In the genomic region with DNA sequence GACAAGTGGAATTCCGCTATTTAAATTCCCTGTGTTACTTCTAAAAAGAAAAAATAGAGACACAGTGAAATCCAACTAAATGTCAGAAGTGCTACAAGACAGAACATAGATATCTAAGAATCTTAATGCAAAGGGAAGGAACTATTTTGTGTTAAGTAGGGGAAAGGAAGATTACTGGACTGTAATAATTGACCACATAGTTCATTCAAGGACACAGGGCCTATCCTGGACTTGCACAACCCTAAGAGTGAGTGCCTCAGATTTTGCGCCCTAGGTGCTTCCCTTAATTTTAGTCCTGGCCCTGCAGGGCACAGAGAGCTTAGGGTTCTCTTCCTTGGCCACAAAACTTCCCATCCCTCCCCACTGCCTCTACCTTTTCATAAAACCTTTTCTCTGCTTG, we compare ENCODE assay signal across 28 cellular contexts. TPM values are rescaled to one million over a fixed set of nuclear protein-coding genes. Genes with fewer than 3 reads are reported as not detected.
A peak's percentile ranks its signal among the peaks of the same experiment; 100 is the strongest.
DNase-seq lines count a peak whose midpoint lies in the region; ATAC-seq and TF ChIP-seq lines count a peak whose summit lies in the region.
"Had no signal": no experiment of that assay in that cellular context is flagged by ENCODE, and none has a peak within 500 bp of the region (broad histone marks: within the 10 kb centered on the region; RNA-seq: fewer than 3 reads in every experiment).

No MANE protein-coding gene starts in this region.

- no peaks in the 10 kb centered on the region for H3K36me3 Mint-ChIP-seq in T-helper 17 cell (ENCODE audit: low read depth)
- H3K36me3 Mint-ChIP-seq in naive thymus-derived CD8-positive, alpha-beta T cell = no peaks in the 10 kb centered on the region
- H3K36me3 Mint-ChIP-seq: activated naive CD8-positive, alpha-beta T cell; stimulated activated effector memory CD8-positive, alpha-beta T cell treated with anti-CD3 and anti-CD28 coated beads, Interleukin-12 subunit alpha, Interleukin-12 subunit beta, amount 100 ng/mL, for 72 hours had no signal

- H3K27ac ChIP-seq in GM23248 = no peak overlapping the region
- H3K27ac ChIP-seq: body of pancreas, sigmoid colon, SK-N-MC, upper lobe of left lung had no signal

- no peak for ATAC-seq in T-helper 17 cell
- no peak for ATAC-seq in naive thymus-derived CD8-positive, alpha-beta T cell
- ATAC-seq: body of pancreas; left cardiac atrium; stimulated activated effector memory CD8-positive, alpha-beta T cell treated with anti-CD3 and anti-CD28 coated beads, Interleukin-12 subunit alpha, Interleukin-12 subunit beta, amount 100 ng/mL, for 72 hours had no signal

- in situ Hi-C loops in GM23248 (cut with MboI) = no loop called here

- peak overlapping the region; percentile 25 for H3K4me3 Mint-ChIP-seq in T-helper 17 cell
- H3K4me3 Mint-ChIP-seq in naive thymus-derived CD8-positive, alpha-beta T cell = no peak overlapping the region
- H3K4me3 Mint-ChIP-seq: activated naive CD8-positive, alpha-beta T cell; memory B cell; stimulated activated effector memory CD8-positive, alpha-beta T cell treated with anti-CD3 and anti-CD28 coated beads, Interleukin-12 subunit alpha, Interleukin-12 subunit beta, amount 100 ng/mL, for 72 hours had no signal

- no peak overlapping the region for H3K9ac ChIP-seq in GM23248

- H3K4me1 Mint-ChIP-seq in T-helper 17 cell = peaks cover 16% of the 10 kb centered on the region
- H3K4me1 Mint-ChIP-seq in naive thymus-derived CD8-positive, alpha-beta T cell = peaks cover 14 to 31% (median 24%) of the 10 kb centered on the region in 4 donors

- no peak overlapping the region for H2AFZ ChIP-seq in GM23248

- H3K9me3 ChIP-seq in GM23248 (ENCODE audit: low read depth) = no peaks in the 10 kb centered on the region
- H3K9me3 ChIP-seq in T-helper 17 cell (ENCODE audit: control insufficient read depth, low read length, poor library complexity, severe bottlenecking) = no peaks in the 10 kb centered on the region
- H3K9me3 ChIP-seq: body of pancreas, sigmoid colon, upper lobe of left lung had no signal

- no peaks in the 10 kb centered on the region for H4K20me1 ChIP-seq in GM23248 (ENCODE audit: insufficient read depth)

- peak overlapping the region; percentile 57 for H3K27ac Mint-ChIP-seq in T-helper 17 cell
- H3K27ac Mint-ChIP-seq in naive thymus-derived CD8-positive, alpha-beta T cell = peak overlapping the region in 3 of 10 donors; percentile 26 to 53 (median 31)
- H3K27ac Mint-ChIP-seq: memory B cell had no signal

- 84 to 94% methylated on average over 2 of the region's 2 CpGs for WGBS in GM23248 (ENCODE audit: low coverage in 1 of 2, low lambda C conversion rate in 2 of 2, missing lambda C conversion rate in 2 of 2), 2 experiments

- H3K36me3 ChIP-seq in GM23248 (ENCODE audit: low read depth) = no peaks in the 10 kb centered on the region
- H3K36me3 ChIP-seq: sigmoid colon, upper lobe of left lung had no signal

- no peaks in the 10 kb centered on the region for H3K9me2 ChIP-seq in GM23248 (ENCODE audit: insufficient read depth)

- H3F3A ChIP-seq in GM23248 (ENCODE audit: insufficient read depth) = peaks cover 48% of the 10 kb centered on the region

- peak; percentile 35 for DNase-seq in GM23248
- no peak for DNase-seq in T-helper 17 cell
- peak; percentile 53 for DNase-seq in fibroblast of mammary gland (ENCODE audit: low read depth)
- no peak for DNase-seq in DMS 273 (lab: John Stamatoyannopoulos, UW; ENCODE audit: unreplicated experiment)
- DNase-seq in GM19240 (ENCODE audit: insufficient read length, low spot score) = no peak
- DNase-seq in naive thymus-derived CD8-positive, alpha-beta T cell = no peak
- DNase-seq in NCI-H526 treated with DMSO at 0.1 percent for 48 hours (lab: John Stamatoyannopoulos, UW) = no peak
- DNase-seq: activated CD4-positive, alpha-beta T cell treated with anti-CD3 and anti-CD28 coated beads for 4 hours; activated CD8-positive, alpha-beta memory T cell treated with anti-CD3 and anti-CD28 coated beads for 24 hours; activated effector memory CD4-positive, alpha-beta T cell treated with Interleukin-2 at 50 U/mL for 16 hours; body of pancreas; CD4-positive, CD25-positive, alpha-beta regulatory T cell; cerebellar nuclear complex; DMS 273 treated with DMSO at 0.1 percent for 48 hours; left cardiac atrium; MM.1S; NCI-H1417; NCI-H2081 treated with DMSO at 0.1 percent for 48 hours; NCI-H345; NCI-H774; sigmoid colon; stimulated activated CD4-positive, alpha-beta T cell treated with anti-CD3 and anti-CD28 coated beads, Interleukin-4, amount 100 ng/mL, for 24 hours; substantia nigra; upper lobe of left lung had no signal

- H3K4me3 ChIP-seq in GM23248 = no peak overlapping the region
- H3K4me3 ChIP-seq in fibroblast of mammary gland (ENCODE audit: control insufficient read depth, low read depth, low read length) = no peak overlapping the region
- H3K4me3 ChIP-seq: body of pancreas, sigmoid colon, SK-N-MC, upper lobe of left lung had no signal

- peaks cover 49% of the 10 kb centered on the region for H3K4me1 ChIP-seq in GM23248 (ENCODE audit: insufficient read depth)

- POLR2A ChIA-PET in naive thymus-derived CD8-positive, alpha-beta T cell (lab: Charles Lee) = no interaction called here

- H3K4me2 ChIP-seq in GM23248 (ENCODE audit: unreplicated experiment) = no peak overlapping the region

- H3K27me3 ChIP-seq in GM23248 (replicated peaks; ENCODE audit: insufficient read depth) = no peaks in the 10 kb centered on the region
- H3K27me3 ChIP-seq: body of pancreas, sigmoid colon, upper lobe of left lung had no signal

- H3K9me3 Mint-ChIP-seq in naive thymus-derived CD8-positive, alpha-beta T cell = no peaks in the 10 kb centered on the region
- H3K9me3 Mint-ChIP-seq: memory B cell; stimulated activated effector memory CD8-positive, alpha-beta T cell treated with anti-CD3 and anti-CD28 coated beads, Interleukin-12 subunit alpha, Interleukin-12 subunit beta, amount 100 ng/mL, for 72 hours had no signal

- H3K27me3 Mint-ChIP-seq in T-helper 17 cell = no peaks in the 10 kb centered on the region
- no peaks in the 10 kb centered on the region for H3K27me3 Mint-ChIP-seq in naive thymus-derived CD8-positive, alpha-beta T cell
- H3K27me3 Mint-ChIP-seq: activated naive CD8-positive, alpha-beta T cell; CD4-positive, CD25-positive, alpha-beta regulatory T cell; memory B cell had no signal

- TF ChIP-seq CTCF in fibroblast of mammary gland (conservative IDR thresholded peaks at IDR 0.05; ENCODE audit: control insufficient read depth, insufficient read depth, low read depth, low read length) = no peak

- peaks cover 38% of the 10 kb centered on the region for H3K79me2 ChIP-seq in GM23248 (ENCODE audit: insufficient read depth)

RNA-seq across cellular contexts. Expression of gene IL20RB, which starts 3.5 kb away (rescaled TPM):
- 97.4 and 107 TPM in 2 replicates for total RNA-seq in GM23248 (2014; rRNA removed; shearing (Covaris generic))
- polyA plus RNA-seq in GM23248 (2016; fragmentation: Nextera tagmentation; extraction: Ambion mirVana) = 72.5 TPM in 2 replicates
- total RNA-seq in T-helper 17 cell = 1 to 10 TPM; 3.2 to 4.2 TPM
- total RNA-seq in naive thymus-derived CD8-positive, alpha-beta T cell = 1 to 10 TPM; 3.6 to 3.9 TPM
- polyA plus RNA-seq in naive thymus-derived CD8-positive, alpha-beta T cell = under 1 TPM in 1 of 3 donors, not detected in 2; 0.68 TPM

Comparison
In these comparisons a context has a peak if more than half of its experiments do, and no peak if none do; other contexts are left out.
1. DNase-seq: peak in GM23248 (single experiment) and fibroblast of mammary gland (single experiment); none in T-helper 17 cell (0 of 3), DMS 273 (single experiment), GM19240 (single experiment), naive thymus-derived CD8-positive, alpha-beta T cell (0 of 10) and NCI-H526 treated with DMSO at 0.1 percent for 48 hours (single experiment).
2. RNA of gene IL20RB, which starts 3.5 kb away (total RNA-seq): 97.4 to 107 TPM in GM23248; 3.2 to 4.2 TPM in T-helper 17 cell and 3.6 to 3.9 TPM in naive thymus-derived CD8-positive, alpha-beta T cell; every median in the first group is over 10 times any median in the second.